ENCODE assay signal across 28 cellular contexts in genomic region chr9:90408659-90409058, GRCh38.
DNase-seq lines count a peak whose midpoint lies in the region; ATAC-seq, FAIRE-seq and TF ChIP-seq lines count a peak whose summit lies in the region.
"Had no signal": no experiment of that assay in that cellular context is flagged by ENCODE, and none has a peak within 500 bp of the region (broad histone marks: within the 10 kb centered on the region; RNA-seq: fewer than 3 reads in every experiment).

No MANE protein-coding gene starts in this region.

- no peak overlapping the region for H3K27ac Mint-ChIP-seq in WTC11
- H3K27ac Mint-ChIP-seq: CD14-positive monocyte; CD4-positive, alpha-beta memory T cell; CD4-positive, CD25-positive, alpha-beta regulatory T cell; CD8-positive, alpha-beta memory T cell had no signal

- no peak for ATAC-seq in HepG2
- ATAC-seq in right lobe of liver: no peak
- ATAC-seq in WTC11: no peak
- no peak for ATAC-seq in body of pancreas
- ATAC-seq in GM19463 (IDR thresholded peaks at IDR 0.05; ENCODE audit: unreplicated experiment): no peak
- ATAC-seq: GM12878 had no signal

- TF ChIP-seq CTCF in HepG2 (CRISPR knock-in tag; IDR thresholded peaks at IDR 0.05) (no peak), right lobe of liver (IDR thresholded peaks at IDR 0.05) (no peak), WTC11 (IDR thresholded peaks at IDR 0.05) (no peak), body of pancreas (IDR thresholded peaks at IDR 0.05) (no peak)

- DNase-seq in HepG2 (ENCODE audit: low spot score) (no peak), right lobe of liver (no peak), WTC11 (ENCODE audit: low spot score) (no peak), body of pancreas (no peak), NCI-H1092 treated with DMSO at 0.1 percent for 48 hours (lab: John Stamatoyannopoulos, UW) (no peak)
- DNase-seq: 8988T; ACHN; BE2C; C1 segment of cervical spinal cord; CD4-positive, alpha-beta memory T cell; CD4-positive, CD25-positive, alpha-beta regulatory T cell; CD8-positive, alpha-beta memory T cell; COR-L47; DMS 273 treated with DMSO at 0.1 percent for 48 hours; DMS153; DMS53; DMS79; DND-41; EL; GDM1 had no signal

- H3K9me3 ChIP-seq in HepG2 (ENCODE audit: low read length) (peaks cover 6% of the 10 kb centered on the region; the same call in 1 of the 2 replicates), right lobe of liver (no peaks in the 10 kb centered on the region), iPS-18c (ENCODE audit: control insufficient read depth, insufficient read depth, low read length) (peaks cover 2% of the 10 kb centered on the region), body of pancreas (peaks cover 0 to 6% (median 0%) of the 10 kb centered on the region in 3 donors)
- H3K9me3 ChIP-seq: BE2C had no signal

- TF ChIP-seq EP300 in HepG2 (IDR thresholded peaks at IDR 0.05; ENCODE audit: low read depth in 2 of 2, low read length in 2 of 2): no peak
- no peak for TF ChIP-seq EP300 in HepG2 (CRISPR knock-in tag; IDR thresholded peaks at IDR 0.05; ENCODE audit: borderline replicate concordance)

- no peak for TF ChIP-seq RAD21 in HepG2 (CRISPR knock-in tag; IDR thresholded peaks at IDR 0.05)

- H3K79me2 ChIP-seq in HepG2 (ENCODE audit: insufficient read depth, low read length): no peaks in the 10 kb centered on the region

- intact Hi-C loops in HepG2 (cut with micrococcal nuclease; ENCODE audit: unreplicated experiment): no loop called here
- intact Hi-C loops in right lobe of liver (cut with DNase I): no loop called here
- intact Hi-C loops in body of pancreas (cut with DNase I): no loop called here

- no peaks in the 10 kb centered on the region for H3K27me3 Mint-ChIP-seq in WTC11 (ENCODE audit: low read depth)
- H3K27me3 Mint-ChIP-seq: CD4-positive, CD25-positive, alpha-beta regulatory T cell had no signal

- no TSS peak for BruUV-seq in HepG2 (replicated peaks; lab: Mats Ljungman, UMichigan)

- H3K4me1 ChIP-seq in HepG2 (ENCODE audit: insufficient read depth, low read length) (no peaks in the 10 kb centered on the region), right lobe of liver (no peaks in the 10 kb centered on the region), body of pancreas (no peaks in the 10 kb centered on the region)
- H3K4me1 ChIP-seq: BE2C, BLaER1 had no signal

- no peak overlapping the region for H2AFZ ChIP-seq in HepG2 (ENCODE audit: low read length)

- no peak for FAIRE-seq in HepG2 (lab: Jason Lieb, UNC)
- FAIRE-seq: A204.1, GM12878, GM12892, GM18507 had no signal

- H3K36me3 ChIP-seq in HepG2 (replicated peaks in 1 of 2; ENCODE audit: control insufficient read depth in 1 of 2, insufficient read depth in 2 of 2, low read length in 2 of 2) (no peaks in the 10 kb centered on the region), right lobe of liver (no peaks in the 10 kb centered on the region), body of pancreas (replicated peaks in 1 of 2; ENCODE audit: insufficient read depth in 1 of 2, low read depth in 2 of 2) (no peaks in the 10 kb centered on the region)
- H3K36me3 ChIP-seq: BE2C, BLaER1 had no signal

- CTCF ChIA-PET in HepG2 (lab: Yijun Ruan, JAX; ENCODE audit: low intra/inter-chr PET ratio, low total read pairs): no interaction called here
- CTCF ChIA-PET in WTC11 (lab: Charles Lee): no interaction called here

- peaks cover 37% of the 10 kb centered on the region for H3K36me3 Mint-ChIP-seq in WTC11
- H3K36me3 Mint-ChIP-seq: CD14-positive monocyte; CD4-positive, alpha-beta memory T cell; CD4-positive, CD25-positive, alpha-beta regulatory T cell; CD8-positive, alpha-beta memory T cell had no signal

- no peak overlapping the region for H3K9ac ChIP-seq in HepG2 (ENCODE audit: insufficient read depth, low read depth, low read length)
- H3K9ac ChIP-seq: BLaER1 had no signal

- H3K9me3 Mint-ChIP-seq in WTC11: peaks cover 40% of the 10 kb centered on the region

- H3K27me3 ChIP-seq in HepG2 (ENCODE audit: control insufficient read depth in 1 of 2, insufficient read depth in 2 of 2, low read length in 2 of 2) (no peaks in the 10 kb centered on the region), right lobe of liver (no peaks in the 10 kb centered on the region), body of pancreas (no peaks in the 10 kb centered on the region)
- H3K27me3 ChIP-seq: BE2C, BLaER1 had no signal

- in situ Hi-C loops in HepG2 (cut with HindIII; ENCODE audit: extremely low pct_ligation_motif_present, low pct_unique_long_range_greater_than_20kb): no loop called here

- WGBS in HepG2 (ENCODE audit: low lambda C conversion rate): 3% methylated on average over 3 of the region's 3 CpGs
- WGBS in right lobe of liver (ENCODE audit: insufficient coverage, low coverage, low lambda C conversion rate, missing lambda C conversion rate): 54% methylated on average over 3 of the region's 3 CpGs
- WGBS in body of pancreas, 2 donors: 68 to 69% methylated on average over 3 of the region's 3 CpGs

- H3K4me3 Mint-ChIP-seq in WTC11: no peak overlapping the region
- H3K4me3 Mint-ChIP-seq: CD14-positive monocyte; CD4-positive, alpha-beta memory T cell; CD4-positive, CD25-positive, alpha-beta regulatory T cell; CD8-positive, alpha-beta memory T cell had no signal

- H3K27ac ChIP-seq in HepG2 (ENCODE audit: extremely low read length, insufficient read depth, low read length) (no peak overlapping the region), right lobe of liver (no peak overlapping the region), body of pancreas (no peak overlapping the region)
- H3K27ac ChIP-seq: BLaER1 had no signal

- H3K4me3 ChIP-seq in HepG2 (replicated peaks in 1 of 3; ENCODE audit: insufficient read depth in 1 of 3, low read depth in 2 of 3, low read length in 3 of 3) (no peak overlapping the region), right lobe of liver (no peak overlapping the region), iPS-18c (ENCODE audit: insufficient read depth, low read depth, low read length) (peak overlapping the region; percentile 6; the same call in 1 of the 2 replicates), body of pancreas (no peak overlapping the region)
- H3K4me3 ChIP-seq: BLaER1, GM12878 had no signal

- no peak overlapping the region for H3K4me2 ChIP-seq in HepG2 (ENCODE audit: low read depth, low read length)
- H3K4me2 ChIP-seq: BLaER1 had no signal

- H3K4me1 Mint-ChIP-seq in WTC11: peaks cover 38% of the 10 kb centered on the region
- H3K4me1 Mint-ChIP-seq: CD14-positive monocyte; CD4-positive, alpha-beta memory T cell; CD4-positive, CD25-positive, alpha-beta regulatory T cell; CD8-positive, alpha-beta memory T cell had no signal

- TF ChIP-seq POLR2A in HepG2 (IDR thresholded peaks at IDR 0.05; ENCODE audit: insufficient read depth in 1 of 2, low read depth in 2 of 2, low read length in 2 of 2): no peak
- TF ChIP-seq POLR2A in right lobe of liver (IDR thresholded peaks at IDR 0.05): no peak
- no peak for TF ChIP-seq POLR2A in body of pancreas (IDR thresholded peaks at IDR 0.05)

- POLR2A ChIA-PET in HepG2 (lab: Yijun Ruan, JAX): no interaction called here
- POLR2A ChIA-PET in WTC11 (lab: Charles Lee): no interaction called here

- H4K20me1 ChIP-seq in HepG2 (ENCODE audit: insufficient read depth, low read length): no peaks in the 10 kb centered on the region
- H4K20me1 ChIP-seq: BLaER1 had no signal

TF ChIP-seq in HepG2, 621 proteins besides CTCF, POLR2A, EP300 and RAD21 (continues in another document):
- TF ChIP-seq AGO1 (IDR thresholded peaks at IDR 0.05; ENCODE audit: low read depth, low read length, poor library complexity, severe bottlenecking) (no peak), NR2C2 (CRISPR knock-in tag; IDR thresholded peaks at IDR 0.05; ENCODE audit: borderline replicate concordance) (no peak), ZNF678 (CRISPR knock-in tag; IDR thresholded peaks at IDR 0.05) (no peak)

TF ChIP-seq in WTC11, 78 proteins besides CTCF, POLR2A, EP300 and RAD21:
- TF ChIP-seq ZNF317 (CRISPR knock-in tag; IDR thresholded peaks at IDR 0.05; ENCODE audit: borderline replicate concordance, low read depth) (peak; percentile 87), CREM (CRISPR knock-in tag; IDR thresholded peaks at IDR 0.05) (no peak), ZNF263 (CRISPR knock-in tag; IDR thresholded peaks at IDR 0.05; ENCODE audit: low read depth) (no peak)

Comparison
In these comparisons a context has a peak if more than half of its experiments do, and no peak if none do; other contexts are left out.
1. Of the 50 proteins assayed by ChIP-seq in both HepG2 and WTC11: peak only in HepG2: none; only in WTC11: none; in both: ZNF317; in neither: 49.